Comparison of ENCODE assay signal across 8 cellular contexts in the genomic region with DNA sequence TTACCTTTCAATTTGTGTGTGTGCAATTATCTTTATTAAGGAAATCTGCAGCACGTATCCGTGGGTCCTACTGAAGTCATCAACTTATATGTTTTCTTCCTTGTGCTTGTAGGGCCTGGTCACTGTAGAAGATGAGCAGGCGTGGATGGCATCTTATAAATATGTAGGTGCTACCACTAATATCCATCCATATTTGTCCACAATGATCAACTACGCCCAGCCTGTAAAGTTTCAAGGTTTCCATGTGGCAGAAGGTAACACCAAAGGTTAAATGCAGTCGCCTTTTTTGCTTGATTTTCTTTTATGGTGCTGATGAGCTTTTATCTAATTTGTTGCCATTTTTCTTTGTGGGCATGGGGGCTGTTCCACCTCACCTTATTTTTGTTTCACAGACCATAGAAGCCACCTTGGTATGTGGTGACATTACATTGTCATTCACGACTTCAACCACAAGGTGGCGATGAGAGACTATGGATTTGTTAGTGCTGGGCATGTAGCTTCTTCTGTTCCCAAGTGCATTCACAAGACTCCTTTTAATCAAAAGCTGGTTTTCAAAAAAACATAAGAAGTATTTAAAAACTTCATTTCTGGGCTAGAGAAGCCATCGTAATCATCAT.
DNase-seq lines count a peak whose midpoint lies in the region; ATAC-seq, FAIRE-seq and TF ChIP-seq lines count a peak whose summit lies in the region.

No MANE protein-coding gene starts in this region.

- no peak overlapping the region for H2AFZ ChIP-seq in hepatocyte

- peak; percentile 74 for FAIRE-seq in RCC 7860 (lab: Jason Lieb, UNC)

- intact Hi-C loops in ascending aorta (cut with DNase I), result loop anchor here (1.0 to 10.0 kb wide), 2 partner anchors 202 to 507 kb away; no protein-coding TSS in a partner anchor

- no peaks in the 10 kb centered on the region for H3K27me3 ChIP-seq in ascending aorta
- no peaks in the 10 kb centered on the region for H3K27me3 ChIP-seq in hepatocyte
- H3K27me3 ChIP-seq in skeletal muscle satellite cell (ENCODE audit: control insufficient read depth, insufficient read depth, low read length), result no peaks in the 10 kb centered on the region

- H3K9me2 ChIP-seq in hepatocyte (replicated peaks; ENCODE audit: insufficient read depth), result no peaks in the 10 kb centered on the region

- H3K36me3 ChIP-seq in ascending aorta, result no peaks in the 10 kb centered on the region
- no peaks in the 10 kb centered on the region for H3K36me3 ChIP-seq in hepatocyte (replicated peaks; ENCODE audit: insufficient read depth, low read depth)
- peaks cover 8% of the 10 kb centered on the region for H3K36me3 ChIP-seq in skeletal muscle satellite cell (ENCODE audit: insufficient read depth, low read length)

- no peaks in the 10 kb centered on the region for H4K20me1 ChIP-seq in hepatocyte (ENCODE audit: insufficient read depth, poor library complexity, severe bottlenecking)

- peak; percentile 91 for DNase-seq in G401 (ENCODE audit: low spot score)
- peak; percentile 49 for DNase-seq in Jurkat, Clone E6-1 (ENCODE audit: low read depth, low spot score)
- DNase-seq in RCC 7860 (ENCODE audit: low spot score), result peak; percentile 44
- DNase-seq in ascending aorta (ENCODE audit: low spot score in 2 of 2), result peak in 1 of 2 donors; percentile 78
- peak; percentile 77 for DNase-seq in hepatocyte (ENCODE audit: low spot score)

- no peak overlapping the region for H3K4me3 ChIP-seq in Jurkat, Clone E6-1 (ENCODE audit: low read length)
- H3K4me3 ChIP-seq in ascending aorta, result no peak overlapping the region
- no peak overlapping the region for H3K4me3 ChIP-seq in hepatocyte
- no peak overlapping the region for H3K4me3 ChIP-seq in skeletal muscle satellite cell (ENCODE audit: low read length)

- peak; percentile 67 to 86 (median 77) for TF ChIP-seq CTCF in ascending aorta (IDR thresholded peaks at IDR 0.05)
- TF ChIP-seq CTCF in hepatocyte (IDR thresholded peaks at IDR 0.05; ENCODE audit: poor library complexity), result peak; percentile 87

- 43% methylated on average over 8 of the region's 8 CpGs for WGBS in hepatocyte (ENCODE audit: low lambda C conversion rate, missing lambda C conversion rate)

- H3K4me1 ChIP-seq in ascending aorta (peaks cover 0 to 4% of the 10 kb centered on the region in 2 donors), hepatocyte (ENCODE audit: insufficient read depth) (no peaks in the 10 kb centered on the region), skeletal muscle satellite cell (ENCODE audit: control insufficient read depth, insufficient read depth, low read length) (peaks cover 25% of the 10 kb centered on the region)

- no peak overlapping the region for H3K27ac ChIP-seq in ascending aorta
- no peak overlapping the region for H3K27ac ChIP-seq in hepatocyte

- H3K9me3 ChIP-seq in ascending aorta, result no peaks in the 10 kb centered on the region
- H3K9me3 ChIP-seq in hepatocyte (ENCODE audit: low read depth), result no peaks in the 10 kb centered on the region
- H3K9me3 ChIP-seq in skeletal muscle satellite cell (replicated peaks; ENCODE audit: low read length), result no peaks in the 10 kb centered on the region

- H3K9ac ChIP-seq in skeletal muscle satellite cell (ENCODE audit: low read depth, low read length), result no peak overlapping the region

- in situ Hi-C loops in G401 (cut with HindIII; ENCODE audit: low sequenced_read_pairs), result no loop called here

- H3K4me2 ChIP-seq in hepatocyte (no peak overlapping the region), skeletal muscle satellite cell (ENCODE audit: low read length) (peak overlapping the region; percentile 43)

- ATAC-seq in GM21515 (IDR thresholded peaks at IDR 0.05; ENCODE audit: unreplicated experiment) (peak; percentile 51), HG02840 (IDR thresholded peaks at IDR 0.05; ENCODE audit: low FRiP score, unreplicated experiment) (no peak)

- no peaks in the 10 kb centered on the region for H3K79me2 ChIP-seq in hepatocyte
